ENCODE assay signal across 7 cellular contexts in the genomic region with DNA sequence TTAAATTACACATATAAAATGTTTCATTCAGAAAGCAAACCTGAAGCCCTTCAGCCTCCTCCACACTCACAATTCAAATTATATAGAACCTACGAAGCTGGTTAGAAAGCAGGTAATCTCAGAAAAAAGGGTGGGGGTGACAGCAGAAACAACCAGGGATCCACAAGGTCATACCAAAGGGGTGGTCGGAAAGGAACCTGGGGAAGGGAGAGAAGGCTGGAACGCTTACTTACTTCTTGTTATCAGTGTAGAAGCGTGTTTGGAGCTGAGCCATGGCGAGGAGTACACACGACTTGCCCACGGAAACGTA. TPM values are rescaled to one million over a fixed set of nuclear protein-coding genes. Genes with fewer than 3 reads are reported as not detected.
DNase-seq lines count a peak whose midpoint lies in the region; ATAC-seq and TF ChIP-seq lines count a peak whose summit lies in the region.

No MANE protein-coding gene starts in this region.

- no peaks in the 10 kb centered on the region for H3K9me3 ChIP-seq in MM.1S (replicated peaks; ENCODE audit: insufficient read depth, low read length)

- H3K4me3 Mint-ChIP-seq in endothelial cell (ENCODE audit: unreplicated experiment), result peak overlapping the region; percentile 99
- H3K4me3 Mint-ChIP-seq in osteocyte (ENCODE audit: unreplicated experiment), result peak overlapping the region; percentile 98

- H3K4me1 Mint-ChIP-seq in endothelial cell (ENCODE audit: unreplicated experiment) (peaks cover 10% of the 10 kb centered on the region), osteocyte (ENCODE audit: unreplicated experiment) (peaks cover 21% of the 10 kb centered on the region)

- no peaks in the 10 kb centered on the region for H3K27me3 ChIP-seq in MM.1S (replicated peaks; ENCODE audit: insufficient read depth, low read length)

- peak overlapping the region; percentile 75; the same call in 1 of the 2 replicates for H3K27ac ChIP-seq in MM.1S (ENCODE audit: low read length)

- H3F3A ChIP-seq in MM.1S (ENCODE audit: insufficient read depth, low read length), result peaks cover 9% of the 10 kb centered on the region; the same call in 1 of the 2 replicates

- TF ChIP-seq CTCF in MM.1S (IDR thresholded peaks at IDR 0.05; ENCODE audit: low read length) (no peak), endothelial cell (IDR thresholded peaks at IDR 0.05; ENCODE audit: unreplicated experiment) (no peak), osteocyte (IDR thresholded peaks at IDR 0.05) (no peak)

- no peak for DNase-seq in MM.1S
- DNase-seq in endothelial cell (ENCODE audit: low spot score), result no peak
- DNase-seq in osteocyte (ENCODE audit: extremely low spot score, unreplicated experiment), result no peak
- DNase-seq in SK-N-DZ (ENCODE audit: low spot score), result no peak
- DNase-seq in left colon, result no peak
- no peak for DNase-seq in stimulated activated CD8-positive, alpha-beta memory T cell treated with anti-CD3 and anti-CD28 coated beads, Interleukin-4, amount 100 ng/mL, for 48 hours

- no peaks in the 10 kb centered on the region for H4K20me1 ChIP-seq in MM.1S (ENCODE audit: insufficient read depth, low read length)

- H3K27ac Mint-ChIP-seq in endothelial cell (ENCODE audit: unreplicated experiment) (peak overlapping the region; percentile 98), osteocyte (ENCODE audit: unreplicated experiment) (peak overlapping the region; percentile 98)

- H3K4me3 ChIP-seq in MM.1S (ENCODE audit: low read length), result peak overlapping the region; percentile 82

- no peaks in the 10 kb centered on the region for H3K36me3 ChIP-seq in MM.1S (replicated peaks; ENCODE audit: insufficient read depth, low read length)

- H3K27me3 Mint-ChIP-seq in endothelial cell (ENCODE audit: unreplicated experiment) (peaks cover 4% of the 10 kb centered on the region), osteocyte (ENCODE audit: unreplicated experiment) (no peaks in the 10 kb centered on the region)

- peak overlapping the region; percentile 80 for H2AFZ ChIP-seq in MM.1S (ENCODE audit: low read length)

- peak overlapping the region; percentile 77 for H3K9ac ChIP-seq in MM.1S (ENCODE audit: low read length)

- H3K9me2 ChIP-seq in MM.1S (replicated peaks; ENCODE audit: insufficient read depth, low read length), result no peaks in the 10 kb centered on the region

- H3K79me2 ChIP-seq in MM.1S (ENCODE audit: low read length), result peaks cover 42% of the 10 kb centered on the region

- H3K36me3 Mint-ChIP-seq in endothelial cell (ENCODE audit: low read depth, unreplicated experiment) (peaks cover 7% of the 10 kb centered on the region), osteocyte (ENCODE audit: unreplicated experiment) (peaks cover 2% of the 10 kb centered on the region)

- peak; percentile 12 for ATAC-seq in GM21526 (IDR thresholded peaks at IDR 0.05; ENCODE audit: low FRiP score, unreplicated experiment)
- ATAC-seq in left colon, result no peak

- H3K9me3 Mint-ChIP-seq in endothelial cell (ENCODE audit: unreplicated experiment), result no peaks in the 10 kb centered on the region
- no peaks in the 10 kb centered on the region for H3K9me3 Mint-ChIP-seq in osteocyte (ENCODE audit: unreplicated experiment)

- intact Hi-C loops in left colon (cut with DNase I, micrococcal nuclease), result no loop called here

- peak overlapping the region; percentile 69 for H3K4me2 ChIP-seq in MM.1S (ENCODE audit: low read depth, low read length)

- no peaks in the 10 kb centered on the region for H3K4me1 ChIP-seq in MM.1S (ENCODE audit: low read length)

RNA-seq across cellular contexts. Expression of gene WDR12, which starts 0.3 kb away (rescaled TPM):
- total RNA-seq in endothelial cell (ENCODE audit: unreplicated experiment) (33.5 TPM), osteocyte (47.9 and 49.3 TPM in 2 replicates), left colon (10 to 100 TPM; 29.3 to 34.7 TPM)
- 52.7 and 61.9 TPM in 2 replicates for polyA plus RNA-seq in SK-N-DZ (2014; cell fraction: cytosol; rRNA removed)
- 37.5 and 68.6 TPM in 2 replicates for polyA plus RNA-seq in SK-N-DZ (2014; cell fraction: nucleus; rRNA removed)

RNA-seq across cellular contexts. Expression of gene CARF, which starts 0.9 kb away (rescaled TPM):
- total RNA-seq in endothelial cell (ENCODE audit: unreplicated experiment), result 8.8 TPM
- total RNA-seq in osteocyte, result 16.6 and 17.0 TPM in 2 replicates
- polyA plus RNA-seq in SK-N-DZ (2014; cell fraction: cytosol; rRNA removed), result 12.6 and 18.1 TPM in 2 replicates
- polyA plus RNA-seq in SK-N-DZ (2014; cell fraction: nucleus; rRNA removed), result 18.8 and 22.1 TPM in 2 replicates
- 1 to 10 TPM; 7.8 to 8.8 TPM for total RNA-seq in left colon

RNA-seq across cellular contexts. Expression of gene ICA1L, which starts 39.6 kb away (rescaled TPM):
- 4.1 TPM for total RNA-seq in endothelial cell (ENCODE audit: unreplicated experiment)
- total RNA-seq in osteocyte, result 4.9 and 6.5 TPM in 2 replicates
- 6.5 and 7.0 TPM in 2 replicates for polyA plus RNA-seq in SK-N-DZ (2014; cell fraction: cytosol; rRNA removed)
- 7.8 and 19.4 TPM in 2 replicates for polyA plus RNA-seq in SK-N-DZ (2014; cell fraction: nucleus; rRNA removed)
- total RNA-seq in left colon, result 1 to 10 TPM; 1.7 to 2.9 TPM
